9 cellular contexts compared by ENCODE assay signal in genomic region chr10:5971315-5971832, GRCh38. TPM values are rescaled to one million over a fixed set of nuclear protein-coding genes. Genes with fewer than 3 reads are reported as not detected.
DNase-seq lines count a peak whose midpoint lies in the region; ATAC-seq, FAIRE-seq and TF ChIP-seq lines count a peak whose summit lies in the region.
"Had no signal": no experiment of that assay in that cellular context is flagged by ENCODE, and none has a peak within 500 bp of the region (broad histone marks: within the 10 kb centered on the region; RNA-seq: fewer than 3 reads in every experiment).

No MANE protein-coding gene starts in this region.

- peaks cover 48% of the 10 kb centered on the region for H3K4me1 Mint-ChIP-seq in T-helper 1 cell treated with Interleukin-12 subunit alpha and Interleukin-12 subunit beta and Interleukin-4 antibody, amounts not matched to agents 30 μg/mL and 1 μg/mL, for 36 hours (ENCODE audit: low read depth)

- H3K79me2 ChIP-seq in endothelial cell of umbilical vein (ENCODE audit: control insufficient read depth, insufficient read depth, low read length) = peaks cover 46% of the 10 kb centered on the region

- TF ChIP-seq POLR2A in endothelial cell of umbilical vein (IDR thresholded peaks at IDR 0.05; ENCODE audit: low read depth, low read length) = no peak

- H3K4me3 ChIP-seq in endothelial cell of umbilical vein (replicated peaks in 1 of 3; ENCODE audit: insufficient read depth in 1 of 3, low read depth in 1 of 3, low read length in 3 of 3) = peak overlapping the region in 1 of 3 experiments; percentile 28
- peak overlapping the region; percentile 25 for H3K4me3 ChIP-seq in rectal smooth muscle tissue (ENCODE audit: low read length)
- H3K4me3 ChIP-seq: SK-N-MC had no signal

- H3K27me3 Mint-ChIP-seq in T-helper 1 cell treated with Interleukin-12 subunit alpha and Interleukin-12 subunit beta and Interleukin-4 antibody, amounts not matched to agents 30 μg/mL and 1 μg/mL, for 36 hours (ENCODE audit: low read depth) = no peaks in the 10 kb centered on the region

- no peaks in the 10 kb centered on the region for H4K20me1 ChIP-seq in endothelial cell of umbilical vein (replicated peaks; ENCODE audit: control insufficient read depth, extremely low read depth, insufficient read depth, low read length)

- H3K27ac ChIP-seq in endothelial cell of umbilical vein (ENCODE audit: insufficient read depth, low read depth, low read length) = peak overlapping the region; percentile 88
- peak overlapping the region; percentile 56 for H3K27ac ChIP-seq in rectal smooth muscle tissue (ENCODE audit: low read depth, low read length)
- H3K27ac ChIP-seq: SK-N-MC had no signal

- CTCF ChIA-PET in endothelial cell of umbilical vein (lab: Charles Lee) = interaction anchor here (0.8 to 2.4 kb wide), 10 partner anchors 11 to 435 kb away, joined by 3 to 11 read pairs (median 5); partner anchors contain the start of gene RBM17

- no peaks in the 10 kb centered on the region for H3K27me3 ChIP-seq in endothelial cell of umbilical vein (ENCODE audit: control insufficient read depth in 2 of 2, insufficient read depth in 2 of 2, low read length in 2 of 2)
- no peaks in the 10 kb centered on the region for H3K27me3 ChIP-seq in rectal smooth muscle tissue (ENCODE audit: control insufficient read depth, insufficient read depth, low read length)

- no peaks in the 10 kb centered on the region for H3K9me3 ChIP-seq in endothelial cell of umbilical vein (replicated peaks; ENCODE audit: control insufficient read depth, insufficient read depth, low read length)

- FAIRE-seq in endothelial cell of umbilical vein (lab: Jason Lieb, UNC) = peak; percentile 83

- H3K36me3 ChIP-seq in endothelial cell of umbilical vein (ENCODE audit: control insufficient read depth in 2 of 2, extremely low read depth in 1 of 2, insufficient read depth in 2 of 2, low read length in 2 of 2) (peaks cover 0 to 2% of the 10 kb centered on the region in 2 experiments), rectal smooth muscle tissue (ENCODE audit: control insufficient read depth, insufficient read depth, low read length) (no peaks in the 10 kb centered on the region)

- POLR2A ChIA-PET in endothelial cell of umbilical vein (lab: Charles Lee) = interaction anchor here (1.0 kb wide), 1 partner anchor 231 kb away, joined by 3 read pairs; the partner anchor contains the start of gene PFKFB3

- no peak for TF ChIP-seq CTCF in endothelial cell of umbilical vein (IDR thresholded peaks at IDR 0.05; ENCODE audit: extremely low read depth in 1 of 2, insufficient read depth in 1 of 2, low read depth in 1 of 2, low read length in 2 of 2)

- ATAC-seq in GM18867 (IDR thresholded peaks at IDR 0.05; ENCODE audit: unreplicated experiment) = peak; percentile 37
- no peak for ATAC-seq in GM19395 (IDR thresholded peaks at IDR 0.05; ENCODE audit: unreplicated experiment)

- H3K36me3 Mint-ChIP-seq in T-helper 1 cell treated with Interleukin-12 subunit alpha and Interleukin-12 subunit beta and Interleukin-4 antibody, amounts not matched to agents 30 μg/mL and 1 μg/mL, for 36 hours (ENCODE audit: low read depth) = peaks cover 20% of the 10 kb centered on the region

- H3K9ac ChIP-seq in endothelial cell of umbilical vein (replicated peaks; ENCODE audit: extremely low read depth, insufficient read depth, low read length) (peak overlapping the region; percentile 45), rectal smooth muscle tissue (ENCODE audit: low read length) (no peak overlapping the region)

- peak overlapping the region; percentile 78 for H3K4me2 ChIP-seq in endothelial cell of umbilical vein (ENCODE audit: insufficient read depth, low read length)

- dilution Hi-C loops in endothelial cell of umbilical vein (cut with MboI; ENCODE audit: extremely low pct_ligation_motif_present, low sequenced_read_pairs) = loop anchor here (25.0 kb wide), 1 partner anchor 116 kb away; the partner anchor contains the start of gene RBM17

- H3K27ac Mint-ChIP-seq in T-helper 1 cell treated with Interleukin-12 subunit alpha and Interleukin-12 subunit beta and Interleukin-4 antibody, amounts not matched to agents 30 μg/mL and 1 μg/mL, for 36 hours = peak overlapping the region; percentile 76

- TSS peak; percentile 62 for BruUV-seq in endothelial cell of umbilical vein (replicated peaks; lab: Mats Ljungman, UMichigan)

- H3K9me1 ChIP-seq in endothelial cell of umbilical vein (replicated peaks; ENCODE audit: control insufficient read depth, extremely low read depth, insufficient read depth, low read length) = no peaks in the 10 kb centered on the region

- peaks cover 40% of the 10 kb centered on the region for H3K4me1 ChIP-seq in endothelial cell of umbilical vein (ENCODE audit: control insufficient read depth, extremely low read depth, insufficient read depth, low read length)
- no peaks in the 10 kb centered on the region for H3K4me1 ChIP-seq in rectal smooth muscle tissue (ENCODE audit: control insufficient read depth, insufficient read depth, low read length)

- peak; percentile 88 for DNase-seq in endothelial cell of umbilical vein (ENCODE audit: low read depth, low spot score)
- DNase-seq in NCI-H2081 (lab: John Stamatoyannopoulos, UW) = no peak
- DNase-seq in NCI-H1417 treated with DMSO at 0.1 percent for 48 hours (lab: John Stamatoyannopoulos, UW) = no peak
- DNase-seq in SW480 (ENCODE audit: low spot score) = no peak

- peak overlapping the region; percentile 59 for H2AFZ ChIP-seq in endothelial cell of umbilical vein (ENCODE audit: low read depth, low read length)

- H3K9me3 Mint-ChIP-seq in T-helper 1 cell treated with Interleukin-12 subunit alpha and Interleukin-12 subunit beta and Interleukin-4 antibody, amounts not matched to agents 30 μg/mL and 1 μg/mL, for 36 hours = no peaks in the 10 kb centered on the region

- intact Hi-C loops in endothelial cell of umbilical vein (cut with micrococcal nuclease) = loop anchor here (1.0 to 10.0 kb wide), 5 partner anchors 27 to 753 kb away; partner anchors contain the start of genes GDI2 and RBM17

- peak overlapping the region; percentile 53 for H3K4me3 Mint-ChIP-seq in T-helper 1 cell treated with Interleukin-12 subunit alpha and Interleukin-12 subunit beta and Interleukin-4 antibody, amounts not matched to agents 30 μg/mL and 1 μg/mL, for 36 hours

TF ChIP-seq in endothelial cell of umbilical vein, 7 proteins besides CTCF, POLR2A, EP300 and RAD21:
- TF ChIP-seq JUN (IDR thresholded peaks at IDR 0.05; ENCODE audit: borderline replicate concordance, insufficient read depth, insufficient read length, low read depth) = peak; percentile 27
- no peak for TF ChIP-seq EZH2 (IDR thresholded peaks at IDR 0.05; ENCODE audit: borderline replicate concordance, low read depth, low read length, severe bottlenecking)
- TF ChIP-seq MAX (IDR thresholded peaks at IDR 0.05; ENCODE audit: insufficient read depth, insufficient read length) = no peak
- peak; percentile 37 for TF ChIP-seq FOS (IDR thresholded peaks at IDR 0.05; ENCODE audit: borderline replicate concordance, insufficient read depth, low read length)
- peak; percentile 87 for TF ChIP-seq GATA2 (IDR thresholded peaks at IDR 0.05; ENCODE audit: insufficient read depth, insufficient read length, low read depth, low read length)
- no peak for TF ChIP-seq MYC (IDR thresholded peaks at IDR 0.05; ENCODE audit: low read depth, low read length)
- peak; percentile 53 for TF ChIP-seq POLR2AphosphoS5 (IDR thresholded peaks at IDR 0.05; ENCODE audit: insufficient read depth, low read depth, low read length)

RNA-seq across cellular contexts. Expression of gene IL15RA, which starts 6.0 kb away (rescaled TPM):
- total RNA-seq in endothelial cell of umbilical vein = 16.1 and 18.8 TPM in 2 replicates
- 20.6 and 25.1 TPM in 2 replicates for polyA plus RNA-seq in endothelial cell of umbilical vein
- 19.8 and 24.2 TPM in 2 replicates for polyA plus RNA-seq in endothelial cell of umbilical vein (2011; cell fraction: cytosol; rRNA removed)
- polyA plus RNA-seq in endothelial cell of umbilical vein (2011; cell fraction: nucleus; rRNA removed) = 11.9 and 12.5 TPM in 2 replicates
- 20.9 and 22.3 TPM in 2 replicates for polyA plus RNA-seq in endothelial cell of umbilical vein (2012)
- 6.8 and 10.8 TPM in 2 replicates for polyA minus RNA-seq in endothelial cell of umbilical vein
- 2.2 TPM for polyA minus RNA-seq in endothelial cell of umbilical vein (2011; cell fraction: cytosol; rRNA and poly(A)+ RNA removed)
- polyA minus RNA-seq in endothelial cell of umbilical vein (2011; cell fraction: nucleus; rRNA and poly(A)+ RNA removed) = 2.8 and 3.0 TPM in 2 replicates
